ENCODE assay signal across 19 cellular contexts in genomic region chr3:30481241-30481640, GRCh38.
"Had no signal": no experiment of that assay in that cellular context is flagged by ENCODE, and none has a peak within 500 bp of the region (broad histone marks: within the 10 kb centered on the region; RNA-seq: fewer than 3 reads in every experiment).

No MANE protein-coding gene starts in this region.

- H3K27ac Mint-ChIP-seq: effector memory CD8-positive, alpha-beta T cell; memory B cell; natural killer cell had no signal

- H3K36me3 Mint-ChIP-seq: memory B cell, natural killer cell had no signal

- H3K27me3 Mint-ChIP-seq: effector memory CD8-positive, alpha-beta T cell; memory B cell had no signal

- H3K9me3 Mint-ChIP-seq: effector memory CD8-positive, alpha-beta T cell; natural killer cell had no signal

- H3K4me3 Mint-ChIP-seq: effector memory CD8-positive, alpha-beta T cell; memory B cell; natural killer cell had no signal

- DNase-seq: cortex of kidney; effector memory CD8-positive, alpha-beta T cell; erythroblast; esophagus squamous epithelium; foreskin melanocyte; glutamatergic neuron; left ventricle myocardium superior; natural killer cell; occipital lobe; ovary; posterior cingulate gyrus; psoas muscle; right cardiac atrium; sigmoid colon; stimulated activated CD4-positive, alpha-beta T cell treated with anti-CD3 and anti-CD28 coated beads, Interleukin-2, amount 100 ng/mL, for 24 hours; stimulated activated CD4-positive, alpha-beta T cell treated with anti-CD3 and anti-CD28 coated beads, Interleukin-4, amount 100 ng/mL, for 4 hours; stimulated activated naive CD4-positive, alpha-beta T cell; upper lobe of left lung had no signal

- ATAC-seq: effector memory CD8-positive, alpha-beta T cell; natural killer cell; psoas muscle; right cardiac atrium had no signal
